Comparison of ENCODE assay signal across 26 cellular contexts in genomic region chr16:78641463-78641862, GRCh38.
DNase-seq lines count a peak whose midpoint lies in the region; ATAC-seq and TF ChIP-seq lines count a peak whose summit lies in the region.
"Had no signal": no experiment of that assay in that cellular context is flagged by ENCODE, and none has a peak within 500 bp of the region (broad histone marks: within the 10 kb centered on the region; RNA-seq: fewer than 3 reads in every experiment).

No MANE protein-coding gene starts in this region.

- H3K4me1 Mint-ChIP-seq in brain = peaks cover 52% of the 10 kb centered on the region
- no peaks in the 10 kb centered on the region for H3K4me1 Mint-ChIP-seq in T-cell
- H3K4me1 Mint-ChIP-seq: IgD-negative memory B cell had no signal

- no peaks in the 10 kb centered on the region for H3K9me2 ChIP-seq in Loucy (replicated peaks; ENCODE audit: low read depth, low read length)
- H3K9me2 ChIP-seq in neural cell (ENCODE audit: insufficient read depth, low read length) = no peaks in the 10 kb centered on the region

- ATAC-seq in T-cell (replicated peaks in 1 of 4) = no peak
- ATAC-seq: GM12878, HCT116 had no signal

- peak overlapping the region; percentile 6 for H3K4me3 ChIP-seq in Loucy (ENCODE audit: low read length, poor library complexity, severe bottlenecking)
- peak overlapping the region; percentile 51 for H3K4me3 ChIP-seq in neural cell (ENCODE audit: low read length)
- H3K4me3 ChIP-seq: GM12878, PC-9, SK-N-MC had no signal

- H3K4me3 Mint-ChIP-seq in brain (peak overlapping the region; percentile 32 to 75 (median 70)), T-cell (no peak overlapping the region)
- H3K4me3 Mint-ChIP-seq: CD4-positive, alpha-beta T cell; IgD-negative memory B cell had no signal

- H3K79me2 ChIP-seq in Loucy (ENCODE audit: insufficient read depth, low read length) = no peaks in the 10 kb centered on the region
- H3K79me2 ChIP-seq in neural cell (replicated peaks; ENCODE audit: insufficient read depth, low read length) = no peaks in the 10 kb centered on the region

- H3F3A ChIP-seq in Loucy (ENCODE audit: low read depth) = no peaks in the 10 kb centered on the region
- H3F3A ChIP-seq in neural cell (ENCODE audit: insufficient read depth, low read length, poor library complexity, severe bottlenecking) = no peaks in the 10 kb centered on the region

- no peak for TF ChIP-seq RAD21 in neural cell (conservative IDR thresholded peaks at IDR 0.05)

- H3K9me3 ChIP-seq in Loucy (ENCODE audit: insufficient read depth, low read depth, low read length) (no peaks in the 10 kb centered on the region), neural cell (ENCODE audit: low read length) (no peaks in the 10 kb centered on the region)

- H3K4me2 ChIP-seq in Loucy (ENCODE audit: low read depth, low read length, poor library complexity, severe bottlenecking) (peak overlapping the region; percentile 34), neural cell (ENCODE audit: low read length) (peak overlapping the region; percentile 1)
- H3K4me2 ChIP-seq: PC-9 had no signal

- no peaks in the 10 kb centered on the region for H4K20me1 ChIP-seq in Loucy (ENCODE audit: insufficient read depth, low read length, poor library complexity, severe bottlenecking)
- no peaks in the 10 kb centered on the region for H4K20me1 ChIP-seq in neural cell (ENCODE audit: insufficient read depth)

- POLR2A ChIA-PET in T-cell (lab: Charles Lee) = no interaction called here

- H3K27ac ChIP-seq in neural cell (ENCODE audit: low read length) = no peak overlapping the region
- H3K27ac ChIP-seq: PC-9, SK-N-MC had no signal

- H3K36me3 Mint-ChIP-seq in brain = no peaks in the 10 kb centered on the region
- H3K36me3 Mint-ChIP-seq in T-cell = no peaks in the 10 kb centered on the region

- H3K9me3 Mint-ChIP-seq in brain (peaks cover 0 to 10% (median 0%) of the 10 kb centered on the region in 5 experiments), T-cell (no peaks in the 10 kb centered on the region)
- H3K9me3 Mint-ChIP-seq: CD4-positive, alpha-beta T cell had no signal

- DNase-seq in NCI-H526 treated with DMSO at 0.1 percent for 48 hours (lab: John Stamatoyannopoulos, UW) (peak; percentile 32), NCI-H2107 (lab: John Stamatoyannopoulos, UW) (no peak), T-cell (no peak), GF-D8 (lab: John Stamatoyannopoulos, UW) (no peak)
- no peak for DNase-seq in stimulated activated CD4-positive, alpha-beta T cell treated with anti-CD3 and anti-CD28 coated beads, Interleukin-2, amount 100 ng/mL, for 48 hours
- DNase-seq: CD4-positive, alpha-beta T cell; COR-L47; DMS79 treated with DMSO at 0.1 percent for 48 hours; GOT3; MV-4-11; NCI-H1436; NCI-H2029; NCI-H2171 treated with DMSO at 0.1 percent for 48 hours; NCI-H446; NCI-H69; PC-9; RPMI8226; SHP77; SW 1271 had no signal

- H3K36me3 ChIP-seq in Loucy (ENCODE audit: insufficient read depth, low read length) (no peaks in the 10 kb centered on the region), neural cell (ENCODE audit: insufficient read depth, low read length) (no peaks in the 10 kb centered on the region)

- no peak overlapping the region for H2AFZ ChIP-seq in Loucy (ENCODE audit: low read length)
- no peak overlapping the region for H2AFZ ChIP-seq in neural cell (ENCODE audit: low read depth, low read length)
- H2AFZ ChIP-seq: PC-9 had no signal

- H3K4me1 ChIP-seq in Loucy (ENCODE audit: insufficient read depth, low read length, poor library complexity, severe bottlenecking) = peaks cover 50% of the 10 kb centered on the region

- H3K27ac Mint-ChIP-seq in brain (peak overlapping the region in 2 of 5 experiments; percentile 68 to 74), T-cell (no peak overlapping the region)
- H3K27ac Mint-ChIP-seq: CD4-positive, alpha-beta T cell; IgD-negative memory B cell had no signal

- TF ChIP-seq CTCF in Loucy (conservative IDR thresholded peaks at IDR 0.05; ENCODE audit: low read length) (no peak), brain (conservative IDR thresholded peaks at IDR 0.05) (no peak), neural cell (IDR thresholded peaks at IDR 0.05; ENCODE audit: poor library complexity, severe bottlenecking) (no peak)

- CTCF ChIA-PET in T-cell (lab: Charles Lee) = no interaction called here

- H3K27me3 Mint-ChIP-seq in brain (peaks cover 31% of the 10 kb centered on the region), T-cell (no peaks in the 10 kb centered on the region)
- H3K27me3 Mint-ChIP-seq: CD4-positive, alpha-beta T cell had no signal

- H3K27me3 ChIP-seq in Loucy (ENCODE audit: insufficient read depth, low read length, poor library complexity, severe bottlenecking) (no peaks in the 10 kb centered on the region), neural cell (ENCODE audit: insufficient read depth, low read depth, low read length) (no peaks in the 10 kb centered on the region)

- TF ChIP-seq EP300 in neural cell (conservative IDR thresholded peaks at IDR 0.05; ENCODE audit: poor library complexity, severe bottlenecking) = no peak

- H3K9ac ChIP-seq in Loucy (ENCODE audit: low read depth, low read length, poor library complexity, severe bottlenecking) = peak overlapping the region; percentile 34
- no peak overlapping the region for H3K9ac ChIP-seq in neural cell (ENCODE audit: low read length)

TF ChIP-seq in neural cell, 6 proteins besides CTCF, POLR2A, EP300 and RAD21:
- TF ChIP-seq SMC3 (conservative IDR thresholded peaks at IDR 0.05; ENCODE audit: poor library complexity) (no peak), POLR2AphosphoS5 (IDR thresholded peaks at IDR 0.05) (no peak), MXI1 (conservative IDR thresholded peaks at IDR 0.05; ENCODE audit: poor library complexity, severe bottlenecking) (no peak), REST (IDR thresholded peaks at IDR 0.05; ENCODE audit: borderline replicate concordance) (no peak), TAF1 (IDR thresholded peaks at IDR 0.05; ENCODE audit: low read depth) (no peak), EZH2 (IDR thresholded peaks at IDR 0.05; ENCODE audit: borderline replicate concordance, insufficient read depth, low read length, poor library complexity, severe bottlenecking) (no peak)
TF ChIP-seq in neural cell: peak in this region for 0.

Comparison
In these comparisons a context has a peak if more than half of its experiments do, and no peak if none do; other contexts are left out.
1. H3K4me3 Mint-ChIP-seq: peak in brain (5 of 5); none in T-cell (0 of 3).